ENCODE assay signal across 1 cellular context in the genomic region with DNA sequence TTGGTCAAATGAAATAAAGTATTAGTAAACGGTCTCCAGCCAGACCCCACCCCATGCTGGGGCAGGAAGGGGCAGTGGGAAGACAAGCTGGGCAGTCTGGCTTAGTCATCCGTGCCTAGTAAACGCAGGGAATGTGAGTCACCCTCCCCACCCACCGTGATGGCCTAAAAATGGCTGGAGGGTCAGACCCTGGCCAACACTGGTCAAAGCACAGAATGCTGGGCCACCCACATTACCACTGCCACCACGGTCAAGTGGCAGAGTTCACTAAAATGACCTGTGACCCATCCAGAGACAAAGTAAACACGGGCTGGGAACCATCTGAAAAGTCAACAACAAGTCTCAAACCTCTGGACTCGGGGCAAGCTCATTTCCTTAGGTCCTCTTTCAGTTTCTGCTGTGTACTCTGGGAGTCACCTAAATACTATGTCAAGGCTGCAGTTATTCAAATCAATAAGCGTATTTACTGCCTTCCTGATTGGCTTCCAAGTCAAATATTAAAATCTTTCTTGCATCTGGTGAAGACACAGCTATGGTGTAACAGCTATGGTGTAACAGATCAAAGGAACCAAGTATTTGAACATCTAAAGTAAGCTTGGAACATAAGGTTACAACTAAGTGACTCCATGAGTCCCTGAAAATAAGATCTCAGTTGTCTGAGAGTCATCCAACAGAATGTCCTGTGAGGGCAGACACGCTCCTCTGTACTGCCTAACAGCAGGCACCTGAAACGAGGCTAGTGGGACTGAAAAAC.
A peak's percentile ranks its signal among the peaks of the same experiment; 100 is the strongest.
TF ChIP-seq lines count a peak whose summit lies in the region.

No MANE protein-coding gene starts in this region.

TF ChIP-seq in HepG2, 621 proteins besides CTCF, POLR2A, EP300 and RAD21 (continued from another document and continues in another):
- TF ChIP-seq PCBP2 (optimal IDR thresholded peaks at IDR 0.05; ENCODE audit: low read depth, low read length, poor library complexity, severe bottlenecking) (no peak), ZNF180 (CRISPR knock-in tag; IDR thresholded peaks at IDR 0.05; ENCODE audit: borderline replicate concordance, low read depth) (no peak), MED13 (CRISPR knock-in tag; IDR thresholded peaks at IDR 0.05) (peak; percentile 92), ISX (CRISPR knock-in tag; conservative IDR thresholded peaks at IDR 0.05) (no peak), ZNF746 (CRISPR knock-in tag; IDR thresholded peaks at IDR 0.05) (peak; percentile 90), ZFP36L1 (CRISPR knock-in tag; IDR thresholded peaks at IDR 0.05) (peak; percentile 51; the same call in 1 of the 2 replicates), MAZ (IDR thresholded peaks at IDR 0.05; ENCODE audit: borderline replicate concordance, low read depth, low read length) (0 out of 2 replicates have a peak, but pooled peaks have one; percentile 58), MAZ (CRISPR knock-in tag; IDR thresholded peaks at IDR 0.05; ENCODE audit: low read depth) (peak; percentile 78), GPN1 (CRISPR knock-in tag; IDR thresholded peaks at IDR 0.05; ENCODE audit: borderline replicate concordance) (no peak), ZNF724P (CRISPR knock-in tag; IDR thresholded peaks at IDR 0.05; ENCODE audit: borderline replicate concordance) (peak; percentile 97; the same call in 1 of the 2 replicates), CBFB (CRISPR knock-in tag; IDR thresholded peaks at IDR 0.05) (no peak; the same call in 1 of the 2 replicates), JUN (CRISPR knock-in tag; IDR thresholded peaks at IDR 0.05) (peak; percentile 97), ZNF720 (CRISPR knock-in tag; IDR thresholded peaks at IDR 0.05) (no peak), ATAD3A (CRISPR knock-in tag; IDR thresholded peaks at IDR 0.05) (no peak), PHB2 (IDR thresholded peaks at IDR 0.05; ENCODE audit: partially characterized antibody) (no peak), RBAK (CRISPR knock-in tag; IDR thresholded peaks at IDR 0.05) (no peak), ZNF615 (CRISPR knock-in tag; IDR thresholded peaks at IDR 0.05; ENCODE audit: borderline replicate concordance) (no peak; the same call in 1 of the 2 replicates), ONECUT2 (CRISPR knock-in tag; IDR thresholded peaks at IDR 0.05) (peak; percentile 97), SALL2 (CRISPR knock-in tag; IDR thresholded peaks at IDR 0.05) (peak; percentile 86)
- TF ChIP-seq, protein P1, sequence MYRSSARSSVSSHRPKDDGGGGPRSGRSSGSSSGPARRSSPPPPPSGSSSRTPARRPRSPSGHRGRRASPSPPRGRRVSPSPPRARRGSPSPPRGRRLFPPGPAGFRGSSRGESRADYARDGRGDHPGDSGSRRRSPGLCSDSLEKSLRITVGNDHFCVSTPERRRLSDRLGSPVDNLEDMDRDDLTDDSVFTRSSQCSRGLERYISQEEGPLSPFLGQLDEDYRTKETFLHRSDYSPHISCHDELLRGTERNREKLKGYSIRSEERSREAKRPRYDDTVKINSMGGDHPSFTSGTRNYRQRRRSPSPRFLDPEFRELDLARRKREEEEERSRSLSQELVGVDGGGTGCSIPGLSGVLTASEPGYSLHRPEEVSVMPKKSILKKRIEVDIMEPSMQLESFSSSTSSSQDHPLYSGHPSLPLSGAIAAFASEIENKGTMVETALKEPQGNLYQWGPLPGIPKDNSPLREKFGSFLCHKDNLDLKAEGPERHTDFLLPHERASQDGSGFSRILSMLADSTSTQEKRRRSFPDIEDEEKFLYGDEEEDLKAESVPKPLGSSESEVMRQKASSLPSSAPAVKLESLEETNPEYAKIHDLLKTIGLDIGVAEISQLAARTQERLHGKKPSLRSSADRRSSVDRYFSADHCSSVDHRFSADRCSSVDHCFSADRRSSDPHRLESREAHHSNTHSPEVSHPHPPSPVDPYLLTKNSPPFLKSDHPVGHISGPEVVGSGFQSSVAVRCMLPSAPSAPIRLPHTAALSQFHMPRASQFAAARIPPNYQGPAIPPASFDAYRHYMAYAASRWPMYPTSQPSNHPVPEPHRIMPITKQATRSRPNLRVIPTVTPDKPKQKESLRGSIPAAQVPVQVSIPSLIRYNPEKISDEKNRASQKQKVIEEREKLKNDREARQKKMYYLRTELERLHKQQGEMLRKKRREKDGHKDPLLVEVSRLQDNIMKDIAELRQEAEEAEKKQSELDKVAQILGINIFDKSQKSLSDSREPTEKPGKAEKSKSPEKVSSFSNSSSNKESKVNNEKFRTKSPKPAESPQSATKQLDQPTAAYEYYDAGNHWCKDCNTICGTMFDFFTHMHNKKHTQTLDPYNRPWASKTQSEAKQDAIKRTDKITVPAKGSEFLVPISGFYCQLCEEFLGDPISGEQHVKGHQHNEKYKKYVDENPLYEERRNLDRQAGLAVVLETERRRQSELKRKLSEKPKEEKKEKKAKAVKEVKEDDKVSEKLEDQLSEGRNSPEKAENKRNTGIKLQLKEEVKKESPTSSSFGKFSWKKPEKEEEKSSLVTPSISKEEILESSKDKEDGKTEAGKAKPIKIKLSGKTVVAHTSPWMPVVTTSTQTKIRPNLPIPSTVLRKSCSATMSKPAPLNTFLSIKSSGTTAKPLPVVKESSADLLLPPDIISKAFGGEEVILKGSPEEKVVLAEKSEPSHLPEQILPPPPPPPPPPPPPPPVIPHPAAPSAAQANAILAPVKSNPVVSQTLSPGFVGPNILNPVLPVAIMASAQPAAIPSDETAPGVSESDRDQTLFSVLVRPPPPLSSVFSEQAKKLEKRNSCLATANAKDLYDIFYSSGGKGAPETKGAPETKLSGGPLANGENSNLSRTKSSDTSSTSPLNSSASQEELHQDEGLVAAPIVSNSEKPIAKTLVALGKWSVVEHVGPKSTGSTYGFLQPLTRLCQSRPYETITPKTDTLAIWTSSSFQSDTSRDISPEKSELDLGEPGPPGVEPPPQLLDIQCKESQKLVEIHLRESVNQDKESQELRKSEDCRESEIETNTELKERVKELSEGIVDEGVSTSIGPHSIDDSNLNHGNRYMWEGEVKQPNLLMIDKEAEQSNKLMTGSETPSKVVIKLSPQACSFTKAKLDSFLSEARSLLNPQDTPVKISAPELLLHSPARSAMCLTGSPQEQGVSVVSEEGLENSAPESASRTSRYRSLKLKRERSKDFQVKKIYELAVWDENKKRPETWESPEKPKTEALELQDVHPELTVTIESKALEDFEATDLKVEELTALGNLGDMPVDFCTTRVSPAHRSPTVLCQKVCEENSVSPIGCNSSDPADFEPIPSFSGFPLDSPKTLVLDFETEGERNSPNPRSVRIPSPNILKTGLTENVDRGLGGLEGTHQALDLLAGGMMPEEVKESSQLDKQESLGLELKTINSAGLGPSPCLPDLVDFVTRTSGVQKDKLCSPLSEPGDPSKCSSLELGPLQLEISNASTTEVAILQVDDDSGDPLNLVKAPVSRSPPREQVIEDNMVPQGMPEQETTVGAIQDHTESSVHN (CRISPR knock-in tag; IDR thresholded peaks at IDR 0.05), result no peak
- TF ChIP-seq, protein P2, sequence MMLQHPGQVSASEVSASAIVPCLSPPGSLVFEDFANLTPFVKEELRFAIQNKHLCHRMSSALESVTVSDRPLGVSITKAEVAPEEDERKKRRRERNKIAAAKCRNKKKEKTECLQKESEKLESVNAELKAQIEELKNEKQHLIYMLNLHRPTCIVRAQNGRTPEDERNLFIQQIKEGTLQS (CRISPR knock-in tag; IDR thresholded peaks at IDR 0.05), result peak; percentile 89
- TF ChIP-seq, protein P3, sequence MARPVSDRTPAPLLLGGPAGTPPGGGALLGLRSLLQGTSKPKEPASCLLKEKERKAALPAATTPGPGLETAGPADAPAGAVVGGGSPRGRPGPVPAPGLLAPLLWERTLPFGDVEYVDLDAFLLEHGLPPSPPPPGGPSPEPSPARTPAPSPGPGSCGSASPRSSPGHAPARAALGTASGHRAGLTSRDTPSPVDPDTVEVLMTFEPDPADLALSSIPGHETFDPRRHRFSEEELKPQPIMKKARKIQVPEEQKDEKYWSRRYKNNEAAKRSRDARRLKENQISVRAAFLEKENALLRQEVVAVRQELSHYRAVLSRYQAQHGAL (CRISPR knock-in tag; IDR thresholded peaks at IDR 0.05; ENCODE audit: not compliant biosample characterization), result peak; percentile 52
- TF ChIP-seq, protein P4, sequence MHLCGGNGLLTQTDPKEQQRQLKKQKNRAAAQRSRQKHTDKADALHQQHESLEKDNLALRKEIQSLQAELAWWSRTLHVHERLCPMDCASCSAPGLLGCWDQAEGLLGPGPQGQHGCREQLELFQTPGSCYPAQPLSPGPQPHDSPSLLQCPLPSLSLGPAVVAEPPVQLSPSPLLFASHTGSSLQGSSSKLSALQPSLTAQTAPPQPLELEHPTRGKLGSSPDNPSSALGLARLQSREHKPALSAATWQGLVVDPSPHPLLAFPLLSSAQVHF (CRISPR knock-in tag; IDR thresholded peaks at IDR 0.05), result no peak
- TF ChIP-seq, protein P5, sequence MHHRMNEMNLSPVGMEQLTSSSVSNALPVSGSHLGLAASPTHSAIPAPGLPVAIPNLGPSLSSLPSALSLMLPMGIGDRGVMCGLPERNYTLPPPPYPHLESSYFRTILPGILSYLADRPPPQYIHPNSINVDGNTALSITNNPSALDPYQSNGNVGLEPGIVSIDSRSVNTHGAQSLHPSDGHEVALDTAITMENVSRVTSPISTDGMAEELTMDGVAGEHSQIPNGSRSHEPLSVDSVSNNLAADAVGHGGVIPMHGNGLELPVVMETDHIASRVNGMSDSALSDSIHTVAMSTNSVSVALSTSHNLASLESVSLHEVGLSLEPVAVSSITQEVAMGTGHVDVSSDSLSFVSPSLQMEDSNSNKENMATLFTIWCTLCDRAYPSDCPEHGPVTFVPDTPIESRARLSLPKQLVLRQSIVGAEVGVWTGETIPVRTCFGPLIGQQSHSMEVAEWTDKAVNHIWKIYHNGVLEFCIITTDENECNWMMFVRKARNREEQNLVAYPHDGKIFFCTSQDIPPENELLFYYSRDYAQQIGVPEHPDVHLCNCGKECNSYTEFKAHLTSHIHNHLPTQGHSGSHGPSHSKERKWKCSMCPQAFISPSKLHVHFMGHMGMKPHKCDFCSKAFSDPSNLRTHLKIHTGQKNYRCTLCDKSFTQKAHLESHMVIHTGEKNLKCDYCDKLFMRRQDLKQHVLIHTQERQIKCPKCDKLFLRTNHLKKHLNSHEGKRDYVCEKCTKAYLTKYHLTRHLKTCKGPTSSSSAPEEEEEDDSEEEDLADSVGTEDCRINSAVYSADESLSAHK (CRISPR knock-in tag; IDR thresholded peaks at IDR 0.05; ENCODE audit: borderline replicate concordance), result no peak
- TF ChIP-seq, protein P6, sequence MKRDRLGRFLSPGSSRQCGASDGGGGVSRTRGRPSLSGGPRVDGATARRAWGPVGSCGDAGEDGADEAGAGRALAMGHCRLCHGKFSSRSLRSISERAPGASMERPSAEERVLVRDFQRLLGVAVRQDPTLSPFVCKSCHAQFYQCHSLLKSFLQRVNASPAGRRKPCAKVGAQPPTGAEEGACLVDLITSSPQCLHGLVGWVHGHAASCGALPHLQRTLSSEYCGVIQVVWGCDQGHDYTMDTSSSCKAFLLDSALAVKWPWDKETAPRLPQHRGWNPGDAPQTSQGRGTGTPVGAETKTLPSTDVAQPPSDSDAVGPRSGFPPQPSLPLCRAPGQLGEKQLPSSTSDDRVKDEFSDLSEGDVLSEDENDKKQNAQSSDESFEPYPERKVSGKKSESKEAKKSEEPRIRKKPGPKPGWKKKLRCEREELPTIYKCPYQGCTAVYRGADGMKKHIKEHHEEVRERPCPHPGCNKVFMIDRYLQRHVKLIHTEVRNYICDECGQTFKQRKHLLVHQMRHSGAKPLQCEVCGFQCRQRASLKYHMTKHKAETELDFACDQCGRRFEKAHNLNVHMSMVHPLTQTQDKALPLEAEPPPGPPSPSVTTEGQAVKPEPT (CRISPR knock-in tag; IDR thresholded peaks at IDR 0.05; ENCODE audit: low read depth), result no peak
- TF ChIP-seq, protein P7, sequence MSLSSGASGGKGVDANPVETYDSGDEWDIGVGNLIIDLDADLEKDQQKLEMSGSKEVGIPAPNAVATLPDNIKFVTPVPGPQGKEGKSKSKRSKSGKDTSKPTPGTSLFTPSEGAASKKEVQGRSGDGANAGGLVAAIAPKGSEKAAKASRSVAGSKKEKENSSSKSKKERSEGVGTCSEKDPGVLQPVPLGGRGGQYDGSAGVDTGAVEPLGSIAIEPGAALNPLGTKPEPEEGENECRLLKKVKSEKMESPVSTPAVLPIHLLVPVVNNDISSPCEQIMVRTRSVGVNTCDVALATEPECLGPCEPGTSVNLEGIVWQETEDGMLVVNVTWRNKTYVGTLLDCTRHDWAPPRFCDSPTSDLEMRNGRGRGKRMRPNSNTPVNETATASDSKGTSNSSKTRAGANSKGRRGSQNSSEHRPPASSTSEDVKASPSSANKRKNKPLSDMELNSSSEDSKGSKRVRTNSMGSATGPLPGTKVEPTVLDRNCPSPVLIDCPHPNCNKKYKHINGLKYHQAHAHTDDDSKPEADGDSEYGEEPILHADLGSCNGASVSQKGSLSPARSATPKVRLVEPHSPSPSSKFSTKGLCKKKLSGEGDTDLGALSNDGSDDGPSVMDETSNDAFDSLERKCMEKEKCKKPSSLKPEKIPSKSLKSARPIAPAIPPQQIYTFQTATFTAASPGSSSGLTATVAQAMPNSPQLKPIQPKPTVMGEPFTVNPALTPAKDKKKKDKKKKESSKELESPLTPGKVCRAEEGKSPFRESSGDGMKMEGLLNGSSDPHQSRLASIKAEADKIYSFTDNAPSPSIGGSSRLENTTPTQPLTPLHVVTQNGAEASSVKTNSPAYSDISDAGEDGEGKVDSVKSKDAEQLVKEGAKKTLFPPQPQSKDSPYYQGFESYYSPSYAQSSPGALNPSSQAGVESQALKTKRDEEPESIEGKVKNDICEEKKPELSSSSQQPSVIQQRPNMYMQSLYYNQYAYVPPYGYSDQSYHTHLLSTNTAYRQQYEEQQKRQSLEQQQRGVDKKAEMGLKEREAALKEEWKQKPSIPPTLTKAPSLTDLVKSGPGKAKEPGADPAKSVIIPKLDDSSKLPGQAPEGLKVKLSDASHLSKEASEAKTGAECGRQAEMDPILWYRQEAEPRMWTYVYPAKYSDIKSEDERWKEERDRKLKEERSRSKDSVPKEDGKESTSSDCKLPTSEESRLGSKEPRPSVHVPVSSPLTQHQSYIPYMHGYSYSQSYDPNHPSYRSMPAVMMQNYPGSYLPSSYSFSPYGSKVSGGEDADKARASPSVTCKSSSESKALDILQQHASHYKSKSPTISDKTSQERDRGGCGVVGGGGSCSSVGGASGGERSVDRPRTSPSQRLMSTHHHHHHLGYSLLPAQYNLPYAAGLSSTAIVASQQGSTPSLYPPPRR (CRISPR knock-in tag; IDR thresholded peaks at IDR 0.05; ENCODE audit: borderline replicate concordance), result peak; percentile 99
- TF ChIP-seq, protein P8, sequence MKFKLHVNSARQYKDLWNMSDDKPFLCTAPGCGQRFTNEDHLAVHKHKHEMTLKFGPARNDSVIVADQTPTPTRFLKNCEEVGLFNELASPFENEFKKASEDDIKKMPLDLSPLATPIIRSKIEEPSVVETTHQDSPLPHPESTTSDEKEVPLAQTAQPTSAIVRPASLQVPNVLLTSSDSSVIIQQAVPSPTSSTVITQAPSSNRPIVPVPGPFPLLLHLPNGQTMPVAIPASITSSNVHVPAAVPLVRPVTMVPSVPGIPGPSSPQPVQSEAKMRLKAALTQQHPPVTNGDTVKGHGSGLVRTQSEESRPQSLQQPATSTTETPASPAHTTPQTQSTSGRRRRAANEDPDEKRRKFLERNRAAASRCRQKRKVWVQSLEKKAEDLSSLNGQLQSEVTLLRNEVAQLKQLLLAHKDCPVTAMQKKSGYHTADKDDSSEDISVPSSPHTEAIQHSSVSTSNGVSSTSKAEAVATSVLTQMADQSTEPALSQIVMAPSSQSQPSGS (CRISPR knock-in tag; IDR thresholded peaks at IDR 0.05), result peak; percentile 98
- TF ChIP-seq, protein P9, sequence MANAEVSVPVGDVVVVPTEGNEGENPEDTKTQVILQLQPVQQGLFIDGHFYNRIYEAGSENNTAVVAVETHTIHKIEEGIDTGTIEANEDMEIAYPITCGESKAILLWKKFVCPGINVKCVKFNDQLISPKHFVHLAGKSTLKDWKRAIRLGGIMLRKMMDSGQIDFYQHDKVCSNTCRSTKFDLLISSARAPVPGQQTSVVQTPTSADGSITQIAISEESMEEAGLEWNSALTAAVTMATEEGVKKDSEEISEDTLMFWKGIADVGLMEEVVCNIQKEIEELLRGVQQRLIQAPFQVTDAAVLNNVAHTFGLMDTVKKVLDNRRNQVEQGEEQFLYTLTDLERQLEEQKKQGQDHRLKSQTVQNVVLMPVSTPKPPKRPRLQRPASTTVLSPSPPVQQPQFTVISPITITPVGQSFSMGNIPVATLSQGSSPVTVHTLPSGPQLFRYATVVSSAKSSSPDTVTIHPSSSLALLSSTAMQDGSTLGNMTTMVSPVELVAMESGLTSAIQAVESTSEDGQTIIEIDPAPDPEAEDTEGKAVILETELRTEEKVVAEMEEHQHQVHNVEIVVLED (CRISPR knock-in tag; IDR thresholded peaks at IDR 0.05; ENCODE audit: borderline replicate concordance), result peak; percentile 67; the same call in 1 of the 2 replicates
